Comparison of ENCODE assay signal across 11 cellular contexts in genomic region chr1:84698151-84698651, GRCh38. TPM values are rescaled to one million over a fixed set of nuclear protein-coding genes. Genes with fewer than 3 reads are reported as not detected.
DNase-seq lines count a peak whose midpoint lies in the region; TF ChIP-seq lines count a peak whose summit lies in the region.
"Had no signal": no experiment of that assay in that cellular context is flagged by ENCODE, and none has a peak within 500 bp of the region (broad histone marks: within the 10 kb centered on the region; RNA-seq: fewer than 3 reads in every experiment).

No MANE protein-coding gene starts in this region.

- H3K9me2 ChIP-seq in Loucy (replicated peaks; ENCODE audit: low read depth, low read length): no peaks in the 10 kb centered on the region

- peaks cover 9% of the 10 kb centered on the region for H3K9me3 Mint-ChIP-seq in mesothelial cell of epicardium
- no peaks in the 10 kb centered on the region for H3K9me3 Mint-ChIP-seq in activated CD4-positive, alpha-beta memory T cell treated with anti-CD3 and anti-CD28 coated beads for 36 hours
- H3K9me3 Mint-ChIP-seq: CD8-positive, alpha-beta memory T cell had no signal

- POLR2A ChIA-PET in AG04449 (lab: Yijun Ruan, JAX): no interaction called here
- POLR2A ChIA-PET in activated CD4-positive, alpha-beta memory T cell treated with anti-CD3 and anti-CD28 coated beads for 36 hours (lab: Charles Lee): no interaction called here

- peaks cover 27% of the 10 kb centered on the region for H3K4me1 ChIP-seq in Loucy (ENCODE audit: insufficient read depth, low read length, poor library complexity, severe bottlenecking)

- H3K4me3 ChIP-seq in AG04449 (ENCODE audit: low read depth, low read length) (no peak overlapping the region; the same call in 1 of the 2 replicates), Loucy (ENCODE audit: low read length, poor library complexity, severe bottlenecking) (peak overlapping the region; percentile 20)

- peak; percentile 74 for DNase-seq in AG04449 (ENCODE audit: low read depth, low spot score)
- peak; percentile 83 for DNase-seq in dedifferentiated amniotic fluid mesenchymal stem cell (ENCODE audit: extremely low spot score)
- DNase-seq in mesothelial cell of epicardium (ENCODE audit: low spot score in 2 of 2, unreplicated experiment in 2 of 2): no peak
- DNase-seq in NCI-H1092 treated with DMSO at 0.1 percent for 48 hours (lab: John Stamatoyannopoulos, UW): no peak
- no peak for DNase-seq in activated CD4-positive, alpha-beta memory T cell treated with anti-CD3 and anti-CD28 coated beads for 36 hours
- no peak for DNase-seq in stimulated activated naive CD4-positive, alpha-beta T cell (lab: John Stamatoyannopoulos, UW)
- DNase-seq in NOMO-1 treated with DMSO at 0.1 percent for 48 hours (lab: John Stamatoyannopoulos, UW; ENCODE audit: unreplicated experiment): no peak
- DNase-seq: activated CD8-positive, alpha-beta memory T cell treated with anti-CD3 and anti-CD28 coated beads, Interleukin-2, amount 10 ng/mL, durations not matched to agents 7 days and 5 days; CD8-positive, alpha-beta memory T cell; NK-92 treated with Interleukin-12 subunit alpha and Interleukin-12 subunit beta, amount 100 ng/mL, for 24 hours had no signal

- CTCF ChIA-PET in AG04449 (lab: Yijun Ruan, JAX): interaction anchor here (1.4 kb wide), 1 partner anchor 76 kb away, joined by 3 read pairs; no protein-coding TSS in a partner anchor
- CTCF ChIA-PET in activated CD4-positive, alpha-beta memory T cell treated with anti-CD3 and anti-CD28 coated beads for 36 hours (lab: Charles Lee): interaction anchor here (0.8 kb wide), 1 partner anchor 15 kb away, joined by 3 read pairs; no protein-coding TSS in a partner anchor

- H3K9ac ChIP-seq in Loucy (ENCODE audit: low read depth, low read length, poor library complexity, severe bottlenecking): peak overlapping the region; percentile 17

- peak overlapping the region; percentile 34 for H3K4me2 ChIP-seq in Loucy (ENCODE audit: low read depth, low read length, poor library complexity, severe bottlenecking)

- no peaks in the 10 kb centered on the region for H3K9me3 ChIP-seq in Loucy (ENCODE audit: insufficient read depth, low read depth, low read length)

- H3K4me1 Mint-ChIP-seq in mesothelial cell of epicardium: peaks cover 40% of the 10 kb centered on the region
- peaks cover 9% of the 10 kb centered on the region for H3K4me1 Mint-ChIP-seq in activated CD4-positive, alpha-beta memory T cell treated with anti-CD3 and anti-CD28 coated beads for 36 hours (ENCODE audit: low read depth)

- TF ChIP-seq CTCF in AG04449 (IDR thresholded peaks at IDR 0.05; ENCODE audit: insufficient read depth, low read length, missing control alignments) (no peak), Loucy (conservative IDR thresholded peaks at IDR 0.05; ENCODE audit: low read length) (no peak), mesothelial cell of epicardium (IDR thresholded peaks at IDR 0.05; ENCODE audit: unreplicated experiment) (no peak)

- H2AFZ ChIP-seq in Loucy (ENCODE audit: low read length): peak overlapping the region; percentile 61

- H3K27me3 Mint-ChIP-seq in mesothelial cell of epicardium (ENCODE audit: low read depth): no peaks in the 10 kb centered on the region
- H3K27me3 Mint-ChIP-seq in activated CD4-positive, alpha-beta memory T cell treated with anti-CD3 and anti-CD28 coated beads for 36 hours: peaks cover 6% of the 10 kb centered on the region

- H3F3A ChIP-seq in Loucy (ENCODE audit: low read depth): no peaks in the 10 kb centered on the region

- H3K27ac Mint-ChIP-seq in mesothelial cell of epicardium: peak overlapping the region; percentile 30
- no peak overlapping the region for H3K27ac Mint-ChIP-seq in activated CD4-positive, alpha-beta memory T cell treated with anti-CD3 and anti-CD28 coated beads for 36 hours
- H3K27ac Mint-ChIP-seq: activated CD8-positive, alpha-beta memory T cell treated with anti-CD3 and anti-CD28 coated beads, Interleukin-2, amount 10 ng/mL, durations not matched to agents 7 days and 5 days; CD8-positive, alpha-beta memory T cell had no signal

- no peaks in the 10 kb centered on the region for H4K20me1 ChIP-seq in Loucy (ENCODE audit: insufficient read depth, low read length, poor library complexity, severe bottlenecking)

- no peaks in the 10 kb centered on the region for H3K36me3 ChIP-seq in Loucy (ENCODE audit: insufficient read depth, low read length)

- no peak overlapping the region for H3K4me3 Mint-ChIP-seq in mesothelial cell of epicardium
- H3K4me3 Mint-ChIP-seq in activated CD4-positive, alpha-beta memory T cell treated with anti-CD3 and anti-CD28 coated beads for 36 hours: no peak overlapping the region
- H3K4me3 Mint-ChIP-seq: activated CD8-positive, alpha-beta memory T cell treated with anti-CD3 and anti-CD28 coated beads, Interleukin-2, amount 10 ng/mL, durations not matched to agents 7 days and 5 days; CD8-positive, alpha-beta memory T cell had no signal

- H3K36me3 Mint-ChIP-seq in mesothelial cell of epicardium: no peaks in the 10 kb centered on the region
- no peaks in the 10 kb centered on the region for H3K36me3 Mint-ChIP-seq in activated CD4-positive, alpha-beta memory T cell treated with anti-CD3 and anti-CD28 coated beads for 36 hours

- no peaks in the 10 kb centered on the region for H3K27me3 ChIP-seq in Loucy (ENCODE audit: insufficient read depth, low read length, poor library complexity, severe bottlenecking)

- intact Hi-C loops in activated CD4-positive, alpha-beta memory T cell treated with anti-CD3 and anti-CD28 coated beads for 36 hours (cut with micrococcal nuclease): loop anchor here (10.0 kb wide), 1 partner anchor 157 kb away; no protein-coding TSS in a partner anchor

- no peaks in the 10 kb centered on the region for H3K79me2 ChIP-seq in Loucy (ENCODE audit: insufficient read depth, low read length)

RNA-seq across cellular contexts. Expression of gene SSX2IP, which starts 7.9 kb away (rescaled TPM):
- total RNA-seq in mesothelial cell of epicardium: 18.2 to 21.3 TPM (median 20.5 TPM) in 3 replicates
- 10 to 100 TPM; 10.9 to 11.6 TPM for total RNA-seq in activated CD4-positive, alpha-beta memory T cell treated with anti-CD3 and anti-CD28 coated beads for 36 hours

Comparison
In these comparisons a context has a peak if more than half of its experiments do, and no peak if none do; other contexts are left out.
1. DNase-seq: peak in AG04449 (single experiment) and dedifferentiated amniotic fluid mesenchymal stem cell (single experiment); none in mesothelial cell of epicardium (0 of 2), NCI-H1092 treated with DMSO at 0.1 percent for 48 hours (single experiment), activated CD4-positive, alpha-beta memory T cell treated with anti-CD3 and anti-CD28 coated beads for 36 hours (single experiment), stimulated activated naive CD4-positive, alpha-beta T cell (0 of 6) and NOMO-1 treated with DMSO at 0.1 percent for 48 hours (single experiment).